17 cellular contexts compared by ENCODE assay signal in genomic region chr3:152263711-152264110, GRCh38. TPM values are rescaled to one million over a fixed set of nuclear protein-coding genes. Genes with fewer than 3 reads are reported as not detected.
DNase-seq lines count a peak whose midpoint lies in the region; ATAC-seq and TF ChIP-seq lines count a peak whose summit lies in the region.
"Had no signal": no experiment of that assay in that cellular context is flagged by ENCODE, and none has a peak within 500 bp of the region (broad histone marks: within the 10 kb centered on the region; RNA-seq: fewer than 3 reads in every experiment).

No MANE protein-coding gene starts in this region.

- CTCF ChIA-PET in activated CD8-positive, alpha-beta T cell treated with anti-CD3 and anti-CD28 coated beads for 36 hours (lab: Charles Lee): no interaction called here

- no peaks in the 10 kb centered on the region for H3K9me3 ChIP-seq in tibial artery
- H3K9me3 ChIP-seq: SJCRH30, spleen had no signal

- H3K4me1 ChIP-seq in tibial artery: peaks cover 0 to 57% (median 24%) of the 10 kb centered on the region in 4 donors

- H3K36me3 Mint-ChIP-seq in activated T-cell treated with anti-CD3 and anti-CD28 coated beads, Interleukin-2, amount 50 U/mL, for 24 hours (ENCODE audit: low read depth): peaks cover 5% of the 10 kb centered on the region
- peaks cover 23% of the 10 kb centered on the region for H3K36me3 Mint-ChIP-seq in activated CD8-positive, alpha-beta T cell treated with anti-CD3 and anti-CD28 coated beads for 36 hours (ENCODE audit: low read depth)
- H3K36me3 Mint-ChIP-seq in memory B cell (peaks cover 11% of the 10 kb centered on the region), endothelial cell (ENCODE audit: low read depth, unreplicated experiment) (no peaks in the 10 kb centered on the region)
- H3K36me3 Mint-ChIP-seq: type B pancreatic cell had no signal

- POLR2A ChIA-PET in activated CD8-positive, alpha-beta T cell treated with anti-CD3 and anti-CD28 coated beads for 36 hours (lab: Charles Lee): interaction anchor here (0.6 to 1.3 kb wide), 3 partner anchors 59 to 1064 kb away, joined by 3 read pairs; no protein-coding TSS in a partner anchor

- H3K27ac Mint-ChIP-seq in activated T-cell treated with anti-CD3 and anti-CD28 coated beads, Interleukin-2, amount 50 U/mL, for 24 hours: peak overlapping the region; percentile 81
- peak overlapping the region; percentile 71 for H3K27ac Mint-ChIP-seq in activated CD8-positive, alpha-beta T cell treated with anti-CD3 and anti-CD28 coated beads for 36 hours
- H3K27ac Mint-ChIP-seq in memory B cell: peak overlapping the region; percentile 0
- H3K27ac Mint-ChIP-seq in endothelial cell (ENCODE audit: unreplicated experiment): no peak overlapping the region
- H3K27ac Mint-ChIP-seq: activated CD4-positive, alpha-beta T cell treated with anti-CD3 and anti-CD28 coated beads, Interleukin-2, amount 10 ng/mL, durations not matched to agents 7 days and 5 days; type B pancreatic cell had no signal

- ATAC-seq in activated CD8-positive, alpha-beta T cell treated with anti-CD3 and anti-CD28 coated beads for 36 hours: no peak
- no peak for ATAC-seq in memory B cell (ENCODE audit: low read depth)

- H3K27me3 Mint-ChIP-seq in activated T-cell treated with anti-CD3 and anti-CD28 coated beads, Interleukin-2, amount 50 U/mL, for 24 hours: no peaks in the 10 kb centered on the region
- no peaks in the 10 kb centered on the region for H3K27me3 Mint-ChIP-seq in activated CD8-positive, alpha-beta T cell treated with anti-CD3 and anti-CD28 coated beads for 36 hours
- H3K27me3 Mint-ChIP-seq in memory B cell (no peaks in the 10 kb centered on the region), endothelial cell (ENCODE audit: unreplicated experiment) (peaks cover 2% of the 10 kb centered on the region)
- H3K27me3 Mint-ChIP-seq: activated CD4-positive, alpha-beta T cell treated with anti-CD3 and anti-CD28 coated beads, Interleukin-2, amount 10 ng/mL, durations not matched to agents 7 days and 5 days; type B pancreatic cell had no signal

- H3K4me1 Mint-ChIP-seq in activated T-cell treated with anti-CD3 and anti-CD28 coated beads, Interleukin-2, amount 50 U/mL, for 24 hours (ENCODE audit: low read depth): peaks cover 82% of the 10 kb centered on the region
- peaks cover 74% of the 10 kb centered on the region for H3K4me1 Mint-ChIP-seq in activated CD8-positive, alpha-beta T cell treated with anti-CD3 and anti-CD28 coated beads for 36 hours (ENCODE audit: low read depth)
- H3K4me1 Mint-ChIP-seq in memory B cell (peaks cover 32% of the 10 kb centered on the region), endothelial cell (ENCODE audit: unreplicated experiment) (peaks cover 12% of the 10 kb centered on the region)

- intact Hi-C loops in activated CD8-positive, alpha-beta T cell treated with anti-CD3 and anti-CD28 coated beads for 36 hours (cut with micrococcal nuclease): no loop called here
- intact Hi-C loops in tibial artery (cut with DNase I; ENCODE audit: low total_unique reads): loop anchor here (10.0 kb wide), 2 partner anchors 141 to 189 kb away; no protein-coding TSS in a partner anchor

- no peak overlapping the region for H3K4me3 ChIP-seq in tibial artery
- H3K4me3 ChIP-seq: PC-9, SJCRH30, spleen had no signal

- no peaks in the 10 kb centered on the region for H3K36me3 ChIP-seq in tibial artery
- H3K36me3 ChIP-seq: SJCRH30, spleen had no signal

- no peaks in the 10 kb centered on the region for H3K27me3 ChIP-seq in tibial artery
- H3K27me3 ChIP-seq: SJCRH30, spleen had no signal

- H3K4me3 Mint-ChIP-seq in activated T-cell treated with anti-CD3 and anti-CD28 coated beads, Interleukin-2, amount 50 U/mL, for 24 hours: no peak overlapping the region
- no peak overlapping the region for H3K4me3 Mint-ChIP-seq in activated CD8-positive, alpha-beta T cell treated with anti-CD3 and anti-CD28 coated beads for 36 hours
- H3K4me3 Mint-ChIP-seq in memory B cell (no peak overlapping the region), endothelial cell (ENCODE audit: unreplicated experiment) (no peak overlapping the region)
- H3K4me3 Mint-ChIP-seq: activated CD4-positive, alpha-beta T cell treated with anti-CD3 and anti-CD28 coated beads, Interleukin-2, amount 10 ng/mL, durations not matched to agents 7 days and 5 days; type B pancreatic cell had no signal

- no peak for TF ChIP-seq CTCF in activated CD8-positive, alpha-beta T cell treated with anti-CD3 and anti-CD28 coated beads for 36 hours (IDR thresholded peaks at IDR 0.05)
- TF ChIP-seq CTCF in tibial artery (IDR thresholded peaks at IDR 0.05) (no peak), endothelial cell (IDR thresholded peaks at IDR 0.05; ENCODE audit: unreplicated experiment) (no peak)

- peak overlapping the region; percentile 48 to 93 for H3K27ac ChIP-seq in tibial artery
- H3K27ac ChIP-seq: C4-2B, PC-9, SJCRH30 had no signal

- no peak for DNase-seq in activated T-cell treated with anti-CD3 and anti-CD28 coated beads, Interleukin-2, amount 50 U/mL, for 24 hours
- DNase-seq in activated T-cell treated with anti-CD3 and anti-CD28 coated beads, Interleukin-2, amount 50 U/mL, for 1 hour: no peak
- DNase-seq in activated CD8-positive, alpha-beta T cell treated with anti-CD3 and anti-CD28 coated beads for 36 hours: no peak
- DNase-seq in memory B cell (ENCODE audit: low spot score in 2 of 2) (no peak), tibial artery (no peak), NCI-H446 treated with DMSO at 0.1 percent for 48 hours (lab: John Stamatoyannopoulos, UW) (no peak), endothelial cell (ENCODE audit: low spot score) (no peak)
- DNase-seq in stimulated activated CD4-positive, alpha-beta T cell treated with anti-CD3 and anti-CD28 coated beads, Interleukin-15, amount 100 ng/mL, for 24 hours: no peak
- DNase-seq: activated CD4-positive, alpha-beta T cell treated with anti-CD3 and anti-CD28 coated beads, Interleukin-2, amount 10 ng/mL, durations not matched to agents 7 days and 5 days; DMS79; kidney glomerular epithelial cell; NCI-H1092 treated with DMSO at 0.1 percent for 48 hours; PC-9; SJCRH30; spleen had no signal

- H3K9me3 Mint-ChIP-seq in activated T-cell treated with anti-CD3 and anti-CD28 coated beads, Interleukin-2, amount 50 U/mL, for 24 hours: peaks cover 5% of the 10 kb centered on the region
- peaks cover 5% of the 10 kb centered on the region for H3K9me3 Mint-ChIP-seq in activated CD8-positive, alpha-beta T cell treated with anti-CD3 and anti-CD28 coated beads for 36 hours
- H3K9me3 Mint-ChIP-seq in memory B cell (no peaks in the 10 kb centered on the region), endothelial cell (ENCODE audit: unreplicated experiment) (no peaks in the 10 kb centered on the region)
- H3K9me3 Mint-ChIP-seq: type B pancreatic cell had no signal

RNA-seq across cellular contexts. Expression of gene MBNL1, which starts 5.0 kb away (rescaled TPM):
- total RNA-seq in activated CD8-positive, alpha-beta T cell treated with anti-CD3 and anti-CD28 coated beads for 36 hours: 100 to 1,000 TPM; 341 to 360 TPM
- 54.1 TPM for total RNA-seq in endothelial cell (ENCODE audit: unreplicated experiment)
